ENCODE assay signal across 1 cellular context in the genomic region with DNA sequence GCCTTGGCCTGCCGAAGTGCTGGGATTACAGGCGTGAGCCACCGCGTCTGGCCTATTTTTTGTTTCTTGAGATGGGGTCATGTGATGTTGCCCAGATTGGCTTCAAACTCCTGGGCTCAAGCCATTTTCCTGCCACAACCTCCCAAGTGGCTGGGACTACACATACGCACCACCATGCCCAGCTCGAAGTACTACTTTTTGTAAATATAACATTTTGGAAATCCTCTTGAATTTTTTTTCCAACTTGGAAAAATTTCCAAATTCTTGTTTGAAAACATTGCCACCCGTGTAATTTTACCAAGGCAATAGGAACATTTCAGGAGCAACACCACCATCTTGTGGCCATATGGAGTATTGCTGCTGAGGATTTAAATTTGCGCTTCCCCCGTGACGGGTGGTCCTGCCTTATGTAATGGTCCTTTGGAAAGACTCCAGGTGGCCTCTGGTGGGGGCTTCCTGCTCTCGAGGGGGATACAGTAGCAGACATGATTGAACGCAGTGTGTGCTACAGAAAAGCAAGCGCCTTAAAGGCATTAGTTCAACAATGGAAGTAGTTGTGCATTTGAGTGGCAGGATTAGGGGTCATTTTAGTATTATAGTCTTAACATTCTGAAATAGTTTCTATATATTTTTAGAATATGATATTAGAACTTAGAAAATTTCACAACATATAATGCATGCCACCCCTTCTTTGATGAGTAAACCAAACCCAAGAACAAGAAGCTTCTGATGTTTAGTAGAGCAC.
TF ChIP-seq lines count a peak whose summit lies in the region.

No MANE protein-coding gene starts in this region.

TF ChIP-seq in HCT116, 20 proteins besides CTCF, POLR2A, EP300 and RAD21:
- TF ChIP-seq ELF1 (IDR thresholded peaks at IDR 0.05; ENCODE audit: borderline replicate concordance, low read depth) (no peak), JUND (IDR thresholded peaks at IDR 0.05) (no peak), CBX3 (IDR thresholded peaks at IDR 0.05; ENCODE audit: low read depth) (no peak), CEBPB (IDR thresholded peaks at IDR 0.05; ENCODE audit: low read depth) (no peak)
- TF ChIP-seq, protein P1, sequence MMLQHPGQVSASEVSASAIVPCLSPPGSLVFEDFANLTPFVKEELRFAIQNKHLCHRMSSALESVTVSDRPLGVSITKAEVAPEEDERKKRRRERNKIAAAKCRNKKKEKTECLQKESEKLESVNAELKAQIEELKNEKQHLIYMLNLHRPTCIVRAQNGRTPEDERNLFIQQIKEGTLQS (IDR thresholded peaks at IDR 0.05), result no peak
